8 cellular contexts compared by ENCODE assay signal in genomic region chr1:22420456-22421053, GRCh38. TPM values are rescaled to one million over a fixed set of nuclear protein-coding genes. Genes with fewer than 3 reads are reported as not detected.
A peak's percentile ranks its signal among the peaks of the same experiment; 100 is the strongest.
DNase-seq lines count a peak whose midpoint lies in the region; ATAC-seq and TF ChIP-seq lines count a peak whose summit lies in the region.

No MANE protein-coding gene starts in this region.

- H3K9me3 ChIP-seq in HCT116 (ENCODE audit: control insufficient read depth in 1 of 2, insufficient read depth in 1 of 2, low read depth in 1 of 2, low read length in 2 of 2) = no peaks in the 10 kb centered on the region

- peak overlapping the region; percentile 40; the same call in 1 of the 2 replicates for H3K4me2 ChIP-seq in HCT116 (ENCODE audit: low read length)

- peak; percentile 98 for TF ChIP-seq RAD21 in HCT116 (IDR thresholded peaks at IDR 0.05; ENCODE audit: low read depth)

- POLR2A ChIA-PET in BJ (lab: Charles Lee) (no interaction called here), HCT116 (lab: Charles Lee) (interaction anchor here (1.7 kb wide), 1 partner anchor 222 kb away, joined by 5 read pairs; no protein-coding TSS in a partner anchor)

- ATAC-seq in HCT116 = peak; percentile 95
- no peak for ATAC-seq in HG02763 (IDR thresholded peaks at IDR 0.05; ENCODE audit: unreplicated experiment)

- RAD21 ChIA-PET in HCT116 (lab: Charles Lee; ENCODE audit: low non-redundant PET in 1 of 2, low total read pairs in 2 of 2, uncharacterized antibody in 2 of 2, unreplicated experiment in 2 of 2) = interaction anchor here (1.6 to 2.1 kb wide), 4 partner anchors 219 to 223 kb away, joined by 3 to 7 read pairs (median 6); no protein-coding TSS in a partner anchor

- peaks cover 4 to 20% of the 10 kb centered on the region in 2 experiments; a peak in 2 of 4 replicates for H3K4me1 ChIP-seq in HCT116 (ENCODE audit: control insufficient read depth in 1 of 2, insufficient read depth in 2 of 2, low read length in 2 of 2)

- peaks cover 2% of the 10 kb centered on the region for H3K27me3 ChIP-seq in BJ (ENCODE audit: control insufficient read depth, insufficient read depth, low read length)
- H3K27me3 ChIP-seq in HCT116 (ENCODE audit: insufficient read depth, low read length) = no peaks in the 10 kb centered on the region

- no peaks in the 10 kb centered on the region for H4K20me1 ChIP-seq in HCT116 (ENCODE audit: insufficient read depth)

- H3K27ac ChIP-seq in HCT116 (ENCODE audit: low read depth, low read length) = no peak overlapping the region

- peak overlapping the region; percentile 16 for H2AFZ ChIP-seq in HCT116 (ENCODE audit: low read depth, low read length, poor library complexity, severe bottlenecking)

- BruUV-seq in HCT116 (replicated peaks; lab: Mats Ljungman, UMichigan) = no TSS peak

- H3K4me3 ChIP-seq in BJ (ENCODE audit: low read depth, low read length) = no peak overlapping the region
- no peak overlapping the region for H3K4me3 ChIP-seq in HCT116 (replicated peaks in 1 of 2; ENCODE audit: low read depth in 1 of 2, low read length in 2 of 2)

- no peaks in the 10 kb centered on the region for H3K79me2 ChIP-seq in HCT116 (ENCODE audit: insufficient read depth, low read length)

- H3K9ac ChIP-seq in HCT116 (ENCODE audit: low read length) = no peak overlapping the region

- TF ChIP-seq CTCF in BJ (IDR thresholded peaks at IDR 0.05; ENCODE audit: insufficient read depth, low read depth, low read length) (peak; percentile 85), HCT116 (IDR thresholded peaks at IDR 0.05 in 2 of 3, conservative IDR thresholded peaks at IDR 0.05 in 1 of 3; ENCODE audit: borderline replicate concordance in 1 of 3, insufficient read depth in 1 of 3, low read depth in 2 of 3, low read length in 2 of 3) (peak; percentile 79 to 93 (median 89))

- intact Hi-C loops in HCT116 (cut with micrococcal nuclease) = loop anchor here (1.0 kb wide), 2 partner anchors 222 to 510 kb away; no protein-coding TSS in a partner anchor

- CTCF ChIA-PET in BJ (lab: Yijun Ruan, JAX) (interaction anchor here (0.6 to 12.8 kb wide), 14 partner anchors 12 to 1270 kb away, joined by 3 to 237 read pairs (median 4); partner anchors contain the start of genes C1QA and C1QC), HCT116 (lab: Charles Lee) (interaction anchor here (0.9 to 3.4 kb wide), 3 partner anchors 216 to 510 kb away, joined by 3 to 48 read pairs (median 14); partner anchors contain the start of genes C1QA and C1QC)

- H3K36me3 ChIP-seq in BJ (ENCODE audit: control insufficient read depth, insufficient read depth, low read length) = no peaks in the 10 kb centered on the region
- H3K36me3 ChIP-seq in HCT116 (ENCODE audit: control insufficient read depth in 1 of 2, insufficient read depth in 2 of 2, low read length in 2 of 2) = no peaks in the 10 kb centered on the region

- DNase-seq in BJ (ENCODE audit: low read depth) (no peak), HCT116 (ENCODE audit: low read depth, low spot score) (peak; percentile 66), NCI-H510A (lab: John Stamatoyannopoulos, UW) (peak; percentile 58), medulla oblongata (ENCODE audit: extremely low spot score) (peak; percentile 89)
- DNase-seq in activated CD4-positive, alpha-beta T cell treated with anti-CD3 and anti-CD28 coated beads, Interleukin-2, amount 50 U/mL, for 1 hour = peak; percentile 50
- peak; percentile 44 for DNase-seq in effector CD4-positive, alpha-beta T cell
- DNase-seq in stimulated activated CD8-positive, alpha-beta memory T cell treated with anti-CD3 and anti-CD28 coated beads, Interleukin-15, amount 100 ng/mL, for 48 hours (ENCODE audit: low read depth in 2 of 2) = peak; percentile 8 to 29

- H3K9me2 ChIP-seq in HCT116 (ENCODE audit: insufficient read depth) = no peaks in the 10 kb centered on the region

- TF ChIP-seq POLR2A in HCT116 (IDR thresholded peaks at IDR 0.05; ENCODE audit: borderline replicate concordance, extremely low read depth, insufficient read depth, insufficient read length) = no peak

TF ChIP-seq in HCT116, 20 proteins besides CTCF, POLR2A, EP300 and RAD21:
- no peak for TF ChIP-seq CEBPB (IDR thresholded peaks at IDR 0.05; ENCODE audit: low read depth)
- TF ChIP-seq EZH2 (IDR thresholded peaks at IDR 0.05) = no peak
- no peak for TF ChIP-seq FOSL1 (IDR thresholded peaks at IDR 0.05; ENCODE audit: low read depth)
- TF ChIP-seq, protein P1, sequence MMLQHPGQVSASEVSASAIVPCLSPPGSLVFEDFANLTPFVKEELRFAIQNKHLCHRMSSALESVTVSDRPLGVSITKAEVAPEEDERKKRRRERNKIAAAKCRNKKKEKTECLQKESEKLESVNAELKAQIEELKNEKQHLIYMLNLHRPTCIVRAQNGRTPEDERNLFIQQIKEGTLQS (IDR thresholded peaks at IDR 0.05) = no peak
- no peak for TF ChIP-seq SIN3A (IDR thresholded peaks at IDR 0.05; ENCODE audit: low read depth)
- TF ChIP-seq JUND (IDR thresholded peaks at IDR 0.05) = no peak
- TF ChIP-seq, protein P2, sequence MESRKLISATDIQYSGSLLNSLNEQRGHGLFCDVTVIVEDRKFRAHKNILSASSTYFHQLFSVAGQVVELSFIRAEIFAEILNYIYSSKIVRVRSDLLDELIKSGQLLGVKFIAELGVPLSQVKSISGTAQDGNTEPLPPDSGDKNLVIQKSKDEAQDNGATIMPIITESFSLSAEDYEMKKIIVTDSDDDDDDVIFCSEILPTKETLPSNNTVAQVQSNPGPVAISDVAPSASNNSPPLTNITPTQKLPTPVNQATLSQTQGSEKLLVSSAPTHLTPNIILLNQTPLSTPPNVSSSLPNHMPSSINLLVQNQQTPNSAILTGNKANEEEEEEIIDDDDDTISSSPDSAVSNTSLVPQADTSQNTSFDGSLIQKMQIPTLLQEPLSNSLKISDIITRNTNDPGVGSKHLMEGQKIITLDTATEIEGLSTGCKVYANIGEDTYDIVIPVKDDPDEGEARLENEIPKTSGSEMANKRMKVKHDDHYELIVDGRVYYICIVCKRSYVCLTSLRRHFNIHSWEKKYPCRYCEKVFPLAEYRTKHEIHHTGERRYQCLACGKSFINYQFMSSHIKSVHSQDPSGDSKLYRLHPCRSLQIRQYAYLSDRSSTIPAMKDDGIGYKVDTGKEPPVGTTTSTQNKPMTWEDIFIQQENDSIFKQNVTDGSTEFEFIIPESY (IDR thresholded peaks at IDR 0.05; ENCODE audit: extremely low read depth, insufficient replicate concordance, low read length) = no peak
- no peak for TF ChIP-seq MAX (IDR thresholded peaks at IDR 0.05)
- no peak for TF ChIP-seq CBX3 (IDR thresholded peaks at IDR 0.05; ENCODE audit: low read depth)
- no peak for TF ChIP-seq EGR1 (IDR thresholded peaks at IDR 0.05; ENCODE audit: low read depth)
- TF ChIP-seq, protein P3, sequence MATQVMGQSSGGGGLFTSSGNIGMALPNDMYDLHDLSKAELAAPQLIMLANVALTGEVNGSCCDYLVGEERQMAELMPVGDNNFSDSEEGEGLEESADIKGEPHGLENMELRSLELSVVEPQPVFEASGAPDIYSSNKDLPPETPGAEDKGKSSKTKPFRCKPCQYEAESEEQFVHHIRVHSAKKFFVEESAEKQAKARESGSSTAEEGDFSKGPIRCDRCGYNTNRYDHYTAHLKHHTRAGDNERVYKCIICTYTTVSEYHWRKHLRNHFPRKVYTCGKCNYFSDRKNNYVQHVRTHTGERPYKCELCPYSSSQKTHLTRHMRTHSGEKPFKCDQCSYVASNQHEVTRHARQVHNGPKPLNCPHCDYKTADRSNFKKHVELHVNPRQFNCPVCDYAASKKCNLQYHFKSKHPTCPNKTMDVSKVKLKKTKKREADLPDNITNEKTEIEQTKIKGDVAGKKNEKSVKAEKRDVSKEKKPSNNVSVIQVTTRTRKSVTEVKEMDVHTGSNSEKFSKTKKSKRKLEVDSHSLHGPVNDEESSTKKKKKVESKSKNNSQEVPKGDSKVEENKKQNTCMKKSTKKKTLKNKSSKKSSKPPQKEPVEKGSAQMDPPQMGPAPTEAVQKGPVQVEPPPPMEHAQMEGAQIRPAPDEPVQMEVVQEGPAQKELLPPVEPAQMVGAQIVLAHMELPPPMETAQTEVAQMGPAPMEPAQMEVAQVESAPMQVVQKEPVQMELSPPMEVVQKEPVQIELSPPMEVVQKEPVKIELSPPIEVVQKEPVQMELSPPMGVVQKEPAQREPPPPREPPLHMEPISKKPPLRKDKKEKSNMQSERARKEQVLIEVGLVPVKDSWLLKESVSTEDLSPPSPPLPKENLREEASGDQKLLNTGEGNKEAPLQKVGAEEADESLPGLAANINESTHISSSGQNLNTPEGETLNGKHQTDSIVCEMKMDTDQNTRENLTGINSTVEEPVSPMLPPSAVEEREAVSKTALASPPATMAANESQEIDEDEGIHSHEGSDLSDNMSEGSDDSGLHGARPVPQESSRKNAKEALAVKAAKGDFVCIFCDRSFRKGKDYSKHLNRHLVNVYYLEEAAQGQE (IDR thresholded peaks at IDR 0.05; ENCODE audit: low read depth) = no peak
- TF ChIP-seq YY1 (IDR thresholded peaks at IDR 0.05; ENCODE audit: extremely low read depth, insufficient replicate concordance, low read depth, low read length) = no peak
- no peak for TF ChIP-seq SP1 (IDR thresholded peaks at IDR 0.05; ENCODE audit: low read depth)
- TF ChIP-seq ZNF274 (IDR thresholded peaks at IDR 0.05; ENCODE audit: low read depth, low read length) = no peak
- no peak for TF ChIP-seq EZH2phosphoT487 (IDR thresholded peaks at IDR 0.05; ENCODE audit: borderline replicate concordance)

RNA-seq across cellular contexts. Expression of gene ZBTB40, which starts 31.1 kb away (rescaled TPM):
- polyA plus RNA-seq in BJ (2011; rRNA removed) = 3.9 and 5.0 TPM in 2 replicates
- polyA minus RNA-seq in BJ (2011; rRNA and poly(A)+ RNA removed) = 10.2 and 10.7 TPM in 2 replicates
- 19.5 TPM for total RNA-seq in HCT116 (2021; ENCODE audit: unreplicated experiment)
- polyA plus RNA-seq in HCT116 (2012) = 8.4 and 10.1 TPM in 2 replicates
